ENCODE assay signal across 20 cellular contexts in genomic region chr12:46478123-46478522, GRCh38.
"Had no signal": no experiment of that assay in that cellular context is flagged by ENCODE, and none has a peak within 500 bp of the region (broad histone marks: within the 10 kb centered on the region; RNA-seq: fewer than 3 reads in every experiment).

No MANE protein-coding gene starts in this region.

- H3K4me3 Mint-ChIP-seq: endodermal cell, immature natural killer cell, naive B cell, type B pancreatic cell had no signal

- H3K9me3 ChIP-seq: left ventricle myocardium inferior, lower lobe of right lung, neutrophil had no signal

- H3K36me3 Mint-ChIP-seq: type B pancreatic cell had no signal

- H3K4me3 ChIP-seq: left ventricle myocardium inferior, lower lobe of right lung had no signal

- H3K27ac Mint-ChIP-seq: endodermal cell, type B pancreatic cell had no signal

- H3K36me3 ChIP-seq: left ventricle myocardium inferior, lower lobe of right lung, neutrophil had no signal

- ATAC-seq: foreskin keratinocyte, left cardiac atrium, lower lobe of right lung had no signal

- H3K27me3 ChIP-seq: foreskin keratinocyte, neutrophil had no signal

- DNase-seq: effector CD4-positive, alpha-beta T cell; endodermal cell; erythroblast; foreskin keratinocyte; immature natural killer cell; left cardiac atrium; left ventricle myocardium inferior; lower lobe of right lung; mesendoderm; naive B cell; posterior cingulate gyrus; small intestine; stimulated activated CD4-positive, alpha-beta T cell treated with anti-CD3 and anti-CD28 coated beads, Interleukin-12 subunit alpha, Interleukin-12 subunit beta, amount 100 ng/mL, for 4 hours; stimulated activated naive CD4-positive, alpha-beta T cell treated with Interleukin-2 at 50 U/mL for 16 hours had no signal

- H3K27ac ChIP-seq: foreskin keratinocyte, left ventricle myocardium inferior, lower lobe of right lung, neutrophil had no signal

- H3K9me3 Mint-ChIP-seq: endodermal cell, immature natural killer cell, type B pancreatic cell had no signal

- H3K27me3 Mint-ChIP-seq: naive B cell, type B pancreatic cell had no signal

- FAIRE-seq: colon, endothelial cell of umbilical vein, keratinocyte, small intestine, urothelium cell line had no signal
